Comparison of ENCODE assay signal across 11 cellular contexts in the genomic region with DNA sequence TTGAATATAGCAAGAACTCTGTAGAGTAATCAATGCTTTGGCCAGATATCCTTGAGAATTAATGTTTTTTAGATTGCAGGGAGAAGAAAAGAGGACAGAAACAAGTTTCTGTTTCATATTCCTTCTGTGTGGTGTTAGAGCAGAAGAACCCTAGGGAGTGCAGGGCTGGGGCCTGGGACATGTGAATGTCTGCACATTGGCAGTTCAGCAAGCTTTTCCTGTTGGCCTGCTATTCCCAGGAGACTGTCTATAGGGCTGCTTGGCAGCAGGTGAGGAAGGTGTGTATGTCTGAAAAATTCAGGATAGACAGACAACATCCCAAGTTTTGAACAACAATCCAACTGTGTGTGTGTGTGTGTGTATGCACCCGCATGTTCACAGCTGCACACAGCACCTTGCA. TPM values are rescaled to one million over a fixed set of nuclear protein-coding genes. Genes with fewer than 3 reads are reported as not detected.
DNase-seq lines count a peak whose midpoint lies in the region; ATAC-seq and TF ChIP-seq lines count a peak whose summit lies in the region.
"Had no signal": no experiment of that assay in that cellular context is flagged by ENCODE, and none has a peak within 500 bp of the region (broad histone marks: within the 10 kb centered on the region; RNA-seq: fewer than 3 reads in every experiment).

No MANE protein-coding gene starts in this region.

- peak; percentile 16 for DNase-seq in NCI-H2171 treated with DMSO at 0.1 percent for 48 hours (lab: John Stamatoyannopoulos, UW)
- DNase-seq in NCI-H2171 (lab: John Stamatoyannopoulos, UW): no peak
- no peak for DNase-seq in coronary artery (ENCODE audit: low spot score)
- peak; percentile 24 for DNase-seq in medulla oblongata (ENCODE audit: extremely low spot score)
- DNase-seq in transverse colon: no peak
- DNase-seq: activated naive CD8-positive, alpha-beta T cell treated with anti-CD3 and anti-CD28 coated beads for 36 hours; NCI-H2081 treated with DMSO at 0.1 percent for 48 hours had no signal

- no peak for TF ChIP-seq EP300 in transverse colon (IDR thresholded peaks at IDR 0.05; ENCODE audit: low read depth)

- TF ChIP-seq POLR2A in transverse colon (IDR thresholded peaks at IDR 0.05): no peak

- in situ Hi-C loops in transverse colon (cut with MboI; ENCODE audit: low pct_ligation_motif_present in 1 of 4, low pct_unique_long_range_greater_than_20kb in 1 of 4, low sequenced_read_pairs in 3 of 4): no loop called here

- H3K27ac ChIP-seq in coronary artery (peak overlapping the region; percentile 75 to 87), transverse colon (peak overlapping the region; percentile 65 to 85 (median 82))
- H3K27ac ChIP-seq: KMS-11 had no signal

- H3K4me3 ChIP-seq in coronary artery (no peak overlapping the region), transverse colon (no peak overlapping the region)

- no peak for TF ChIP-seq CTCF in coronary artery (IDR thresholded peaks at IDR 0.05)
- no peak for TF ChIP-seq CTCF in transverse colon (IDR thresholded peaks at IDR 0.05)

- no peaks in the 10 kb centered on the region for H3K9me3 ChIP-seq in transverse colon

- no peaks in the 10 kb centered on the region for H3K27me3 ChIP-seq in transverse colon

- intact Hi-C loops in transverse colon (cut with DNase I; ENCODE audit: low total_unique reads): no loop called here

- H3K36me3 ChIP-seq in transverse colon: no peaks in the 10 kb centered on the region

- ATAC-seq in GM21423 (IDR thresholded peaks at IDR 0.05; ENCODE audit: unreplicated experiment) (no peak), HG02642 (IDR thresholded peaks at IDR 0.05; ENCODE audit: poor library complexity, unreplicated experiment) (no peak), GM19452 (IDR thresholded peaks at IDR 0.05; ENCODE audit: unreplicated experiment) (no peak)

- H3K4me1 ChIP-seq in transverse colon: peaks cover 0 to 27% (median 4%) of the 10 kb centered on the region in 4 donors

- WGBS in transverse colon (ENCODE audit: low coverage in 1 of 2), 2 donors: 80 to 88% methylated on average over 1 of the region's 1 CpG

RNA-seq across cellular contexts. Expression of a gene that starts 13.6 kb away (rescaled TPM):
- 100 to 1,000 TPM; 169 to 329 (median 258) TPM for total RNA-seq in transverse colon

RNA-seq across cellular contexts. Expression of a gene that starts 36.5 kb away (rescaled TPM):
- total RNA-seq in transverse colon: 10 to 100 TPM in 2 of 4 donors, 1 to 10 TPM in 2; 1.6 to 14.2 (median 7.2) TPM

RNA-seq across cellular contexts. Expression of a gene that starts 52.1 kb away (rescaled TPM):
- total RNA-seq in transverse colon: 100 to 1,000 TPM in 3 of 4 donors, 10 to 100 TPM in 1; 64.7 to 149 (median 116) TPM

Comparison
In these comparisons a context has a peak if more than half of its experiments do, and no peak if none do; other contexts are left out.
1. DNase-seq: peak in NCI-H2171 treated with DMSO at 0.1 percent for 48 hours (single experiment) and medulla oblongata (single experiment); none in NCI-H2171 (single experiment), coronary artery (single experiment) and transverse colon (single experiment).